In the genomic region with DNA sequence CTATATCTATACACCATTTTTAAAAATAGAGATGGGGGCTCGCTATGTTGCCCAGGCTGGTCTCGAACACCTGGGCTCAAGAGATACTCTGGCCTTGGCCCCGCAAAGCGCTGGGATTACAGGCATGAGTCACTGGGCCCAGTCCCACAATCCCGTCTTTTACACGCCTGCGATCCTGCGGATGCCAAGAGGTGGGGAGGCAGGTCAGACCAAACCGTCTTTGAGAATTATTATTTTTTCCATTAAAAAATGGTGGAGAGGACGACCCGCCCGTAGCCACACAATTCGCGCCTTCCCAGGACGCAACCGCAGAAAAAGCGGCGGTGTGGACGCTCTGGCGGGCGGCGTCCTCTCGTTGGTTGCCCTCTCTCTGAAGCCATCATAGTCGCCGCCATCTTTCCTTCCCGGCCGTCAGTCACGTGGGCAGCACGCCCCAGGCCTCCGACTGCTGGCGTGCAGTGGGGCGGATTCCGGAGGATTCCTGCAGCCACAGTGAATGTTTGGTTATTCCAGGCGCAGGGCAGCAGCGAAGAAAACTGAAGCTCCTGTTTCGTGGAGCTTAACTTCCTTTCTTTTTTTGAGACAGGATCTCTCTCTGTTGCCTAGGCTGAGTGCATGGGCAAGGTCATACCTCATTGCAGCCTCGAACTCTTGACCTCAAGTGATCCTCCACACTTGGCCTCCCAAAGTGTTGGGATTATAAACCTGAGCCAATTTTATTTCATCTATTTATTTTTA, we compare ENCODE assay signal across 1 cellular context.
TF ChIP-seq lines count a peak whose summit lies in the region.

No MANE protein-coding gene starts in this region.

TF ChIP-seq in HEK293, 187 proteins besides CTCF, POLR2A, EP300 and RAD21 (continued from another document and continues in another):
- TF ChIP-seq GLIS2 (tag by site-specific recombination; IDR thresholded peaks at IDR 0.05) (peak; percentile 57; the same call in 1 of the 2 replicates), KLF7 (tag by site-specific recombination; IDR thresholded peaks at IDR 0.05; ENCODE audit: borderline replicate concordance) (peak; percentile 91), PRDM1 (tag by site-specific recombination; IDR thresholded peaks at IDR 0.05) (no peak), ZBTB48 (tag by site-specific recombination; IDR thresholded peaks at IDR 0.05) (no peak), ZNF335 (tag by site-specific recombination; conservative IDR thresholded peaks at IDR 0.05) (peak; percentile 99), ZNF561 (tag by site-specific recombination; IDR thresholded peaks at IDR 0.05; ENCODE audit: borderline replicate concordance) (peak; percentile 93; the same call in 1 of the 2 replicates), ZNF146 (tag by site-specific recombination; IDR thresholded peaks at IDR 0.05) (no peak), OVOL3 (tag by site-specific recombination; IDR thresholded peaks at IDR 0.05) (peak; percentile 40; the same call in 1 of the 2 replicates), ZNF621 (tag by site-specific recombination; IDR thresholded peaks at IDR 0.05) (no peak), ZNF341 (tag by site-specific recombination; IDR thresholded peaks at IDR 0.05; ENCODE audit: low read depth) (no peak), ZNF394 (tag by site-specific recombination; IDR thresholded peaks at IDR 0.05; ENCODE audit: borderline replicate concordance) (peak; percentile 79; the same call in 1 of the 2 replicates), ZXDB (tag by site-specific recombination; IDR thresholded peaks at IDR 0.05) (peak; percentile 95), ZFP69B (tag by site-specific recombination; IDR thresholded peaks at IDR 0.05) (peak; percentile 77; the same call in 1 of the 2 replicates), ZNF596 (tag by site-specific recombination; IDR thresholded peaks at IDR 0.05) (no peak), ZNF239 (tag by site-specific recombination; IDR thresholded peaks at IDR 0.05) (no peak), SCRT1 (tag by site-specific recombination; IDR thresholded peaks at IDR 0.05; ENCODE audit: borderline replicate concordance) (no peak), KLF1 (tag by site-specific recombination; IDR thresholded peaks at IDR 0.05) (peak; percentile 57), ZBTB17 (tag by site-specific recombination; IDR thresholded peaks at IDR 0.05) (peak; percentile 98), ZNF785 (tag by site-specific recombination; IDR thresholded peaks at IDR 0.05) (peak; percentile 65; the same call in 1 of the 2 replicates), ZNF140 (tag by site-specific recombination; IDR thresholded peaks at IDR 0.05) (no peak), ZNF549 (tag by site-specific recombination; IDR thresholded peaks at IDR 0.05) (no peak), ZNF776 (tag by site-specific recombination; IDR thresholded peaks at IDR 0.05; ENCODE audit: borderline replicate concordance) (no peak), ZNF791 (tag by site-specific recombination; IDR thresholded peaks at IDR 0.05) (no peak), GLI4 (tag by site-specific recombination; IDR thresholded peaks at IDR 0.05) (no peak), BCL11A (tag by site-specific recombination; IDR thresholded peaks at IDR 0.05; ENCODE audit: low read depth) (no peak)
- TF ChIP-seq, protein P1, sequence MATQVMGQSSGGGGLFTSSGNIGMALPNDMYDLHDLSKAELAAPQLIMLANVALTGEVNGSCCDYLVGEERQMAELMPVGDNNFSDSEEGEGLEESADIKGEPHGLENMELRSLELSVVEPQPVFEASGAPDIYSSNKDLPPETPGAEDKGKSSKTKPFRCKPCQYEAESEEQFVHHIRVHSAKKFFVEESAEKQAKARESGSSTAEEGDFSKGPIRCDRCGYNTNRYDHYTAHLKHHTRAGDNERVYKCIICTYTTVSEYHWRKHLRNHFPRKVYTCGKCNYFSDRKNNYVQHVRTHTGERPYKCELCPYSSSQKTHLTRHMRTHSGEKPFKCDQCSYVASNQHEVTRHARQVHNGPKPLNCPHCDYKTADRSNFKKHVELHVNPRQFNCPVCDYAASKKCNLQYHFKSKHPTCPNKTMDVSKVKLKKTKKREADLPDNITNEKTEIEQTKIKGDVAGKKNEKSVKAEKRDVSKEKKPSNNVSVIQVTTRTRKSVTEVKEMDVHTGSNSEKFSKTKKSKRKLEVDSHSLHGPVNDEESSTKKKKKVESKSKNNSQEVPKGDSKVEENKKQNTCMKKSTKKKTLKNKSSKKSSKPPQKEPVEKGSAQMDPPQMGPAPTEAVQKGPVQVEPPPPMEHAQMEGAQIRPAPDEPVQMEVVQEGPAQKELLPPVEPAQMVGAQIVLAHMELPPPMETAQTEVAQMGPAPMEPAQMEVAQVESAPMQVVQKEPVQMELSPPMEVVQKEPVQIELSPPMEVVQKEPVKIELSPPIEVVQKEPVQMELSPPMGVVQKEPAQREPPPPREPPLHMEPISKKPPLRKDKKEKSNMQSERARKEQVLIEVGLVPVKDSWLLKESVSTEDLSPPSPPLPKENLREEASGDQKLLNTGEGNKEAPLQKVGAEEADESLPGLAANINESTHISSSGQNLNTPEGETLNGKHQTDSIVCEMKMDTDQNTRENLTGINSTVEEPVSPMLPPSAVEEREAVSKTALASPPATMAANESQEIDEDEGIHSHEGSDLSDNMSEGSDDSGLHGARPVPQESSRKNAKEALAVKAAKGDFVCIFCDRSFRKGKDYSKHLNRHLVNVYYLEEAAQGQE (tag by site-specific recombination; IDR thresholded peaks at IDR 0.05), result no peak
- TF ChIP-seq, protein P2, sequence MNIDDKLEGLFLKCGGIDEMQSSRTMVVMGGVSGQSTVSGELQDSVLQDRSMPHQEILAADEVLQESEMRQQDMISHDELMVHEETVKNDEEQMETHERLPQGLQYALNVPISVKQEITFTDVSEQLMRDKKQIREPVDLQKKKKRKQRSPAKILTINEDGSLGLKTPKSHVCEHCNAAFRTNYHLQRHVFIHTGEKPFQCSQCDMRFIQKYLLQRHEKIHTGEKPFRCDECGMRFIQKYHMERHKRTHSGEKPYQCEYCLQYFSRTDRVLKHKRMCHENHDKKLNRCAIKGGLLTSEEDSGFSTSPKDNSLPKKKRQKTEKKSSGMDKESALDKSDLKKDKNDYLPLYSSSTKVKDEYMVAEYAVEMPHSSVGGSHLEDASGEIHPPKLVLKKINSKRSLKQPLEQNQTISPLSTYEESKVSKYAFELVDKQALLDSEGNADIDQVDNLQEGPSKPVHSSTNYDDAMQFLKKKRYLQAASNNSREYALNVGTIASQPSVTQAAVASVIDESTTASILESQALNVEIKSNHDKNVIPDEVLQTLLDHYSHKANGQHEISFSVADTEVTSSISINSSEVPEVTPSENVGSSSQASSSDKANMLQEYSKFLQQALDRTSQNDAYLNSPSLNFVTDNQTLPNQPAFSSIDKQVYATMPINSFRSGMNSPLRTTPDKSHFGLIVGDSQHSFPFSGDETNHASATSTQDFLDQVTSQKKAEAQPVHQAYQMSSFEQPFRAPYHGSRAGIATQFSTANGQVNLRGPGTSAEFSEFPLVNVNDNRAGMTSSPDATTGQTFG (tag by site-specific recombination; IDR thresholded peaks at IDR 0.05; ENCODE audit: borderline replicate concordance), result no peak
- TF ChIP-seq, protein P3, sequence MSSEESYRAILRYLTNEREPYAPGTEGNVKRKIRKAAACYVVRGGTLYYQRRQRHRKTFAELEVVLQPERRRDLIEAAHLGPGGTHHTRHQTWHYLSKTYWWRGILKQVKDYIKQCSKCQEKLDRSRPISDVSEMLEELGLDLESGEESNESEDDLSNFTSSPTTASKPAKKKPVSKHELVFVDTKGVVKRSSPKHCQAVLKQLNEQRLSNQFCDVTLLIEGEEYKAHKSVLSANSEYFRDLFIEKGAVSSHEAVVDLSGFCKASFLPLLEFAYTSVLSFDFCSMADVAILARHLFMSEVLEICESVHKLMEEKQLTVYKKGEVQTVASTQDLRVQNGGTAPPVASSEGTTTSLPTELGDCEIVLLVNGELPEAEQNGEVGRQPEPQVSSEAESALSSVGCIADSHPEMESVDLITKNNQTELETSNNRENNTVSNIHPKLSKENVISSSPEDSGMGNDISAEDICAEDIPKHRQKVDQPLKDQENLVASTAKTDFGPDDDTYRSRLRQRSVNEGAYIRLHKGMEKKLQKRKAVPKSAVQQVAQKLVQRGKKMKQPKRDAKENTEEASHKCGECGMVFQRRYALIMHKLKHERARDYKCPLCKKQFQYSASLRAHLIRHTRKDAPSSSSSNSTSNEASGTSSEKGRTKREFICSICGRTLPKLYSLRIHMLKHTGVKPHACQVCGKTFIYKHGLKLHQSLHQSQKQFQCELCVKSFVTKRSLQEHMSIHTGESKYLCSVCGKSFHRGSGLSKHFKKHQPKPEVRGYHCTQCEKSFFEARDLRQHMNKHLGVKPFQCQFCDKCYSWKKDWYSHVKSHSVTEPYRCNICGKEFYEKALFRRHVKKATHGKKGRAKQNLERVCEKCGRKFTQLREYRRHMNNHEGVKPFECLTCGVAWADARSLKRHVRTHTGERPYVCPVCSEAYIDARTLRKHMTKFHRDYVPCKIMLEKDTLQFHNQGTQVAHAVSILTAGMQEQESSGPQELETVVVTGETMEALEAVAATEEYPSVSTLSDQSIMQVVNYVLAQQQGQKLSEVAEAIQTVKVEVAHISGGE (tag by site-specific recombination; conservative IDR thresholded peaks at IDR 0.05; ENCODE audit: low read depth), result peak; percentile 51
- TF ChIP-seq, protein P4, sequence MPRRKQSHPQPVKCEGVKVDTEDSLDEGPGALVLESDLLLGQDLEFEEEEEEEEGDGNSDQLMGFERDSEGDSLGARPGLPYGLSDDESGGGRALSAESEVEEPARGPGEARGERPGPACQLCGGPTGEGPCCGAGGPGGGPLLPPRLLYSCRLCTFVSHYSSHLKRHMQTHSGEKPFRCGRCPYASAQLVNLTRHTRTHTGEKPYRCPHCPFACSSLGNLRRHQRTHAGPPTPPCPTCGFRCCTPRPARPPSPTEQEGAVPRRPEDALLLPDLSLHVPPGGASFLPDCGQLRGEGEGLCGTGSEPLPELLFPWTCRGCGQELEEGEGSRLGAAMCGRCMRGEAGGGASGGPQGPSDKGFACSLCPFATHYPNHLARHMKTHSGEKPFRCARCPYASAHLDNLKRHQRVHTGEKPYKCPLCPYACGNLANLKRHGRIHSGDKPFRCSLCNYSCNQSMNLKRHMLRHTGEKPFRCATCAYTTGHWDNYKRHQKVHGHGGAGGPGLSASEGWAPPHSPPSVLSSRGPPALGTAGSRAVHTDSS (tag by site-specific recombination; IDR thresholded peaks at IDR 0.05), result no peak
- TF ChIP-seq, protein P5, sequence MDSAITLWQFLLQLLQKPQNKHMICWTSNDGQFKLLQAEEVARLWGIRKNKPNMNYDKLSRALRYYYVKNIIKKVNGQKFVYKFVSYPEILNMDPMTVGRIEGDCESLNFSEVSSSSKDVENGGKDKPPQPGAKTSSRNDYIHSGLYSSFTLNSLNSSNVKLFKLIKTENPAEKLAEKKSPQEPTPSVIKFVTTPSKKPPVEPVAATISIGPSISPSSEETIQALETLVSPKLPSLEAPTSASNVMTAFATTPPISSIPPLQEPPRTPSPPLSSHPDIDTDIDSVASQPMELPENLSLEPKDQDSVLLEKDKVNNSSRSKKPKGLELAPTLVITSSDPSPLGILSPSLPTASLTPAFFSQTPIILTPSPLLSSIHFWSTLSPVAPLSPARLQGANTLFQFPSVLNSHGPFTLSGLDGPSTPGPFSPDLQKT (IDR thresholded peaks at IDR 0.05; ENCODE audit: borderline replicate concordance, low read depth, low read length), result no peak
- TF ChIP-seq, protein P6, sequence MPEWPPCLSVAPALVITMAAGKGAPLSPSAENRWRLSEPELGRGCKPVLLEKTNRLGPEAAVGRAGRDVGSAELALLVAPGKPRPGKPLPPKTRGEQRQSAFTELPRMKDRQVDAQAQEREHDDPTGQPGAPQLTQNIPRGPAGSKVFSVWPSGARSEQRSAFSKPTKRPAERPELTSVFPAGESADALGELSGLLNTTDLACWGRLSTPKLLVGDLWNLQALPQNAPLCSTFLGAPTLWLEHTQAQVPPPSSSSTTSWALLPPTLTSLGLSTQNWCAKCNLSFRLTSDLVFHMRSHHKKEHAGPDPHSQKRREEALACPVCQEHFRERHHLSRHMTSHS (tag by site-specific recombination; IDR thresholded peaks at IDR 0.05), result no peak
- TF ChIP-seq, protein P7, sequence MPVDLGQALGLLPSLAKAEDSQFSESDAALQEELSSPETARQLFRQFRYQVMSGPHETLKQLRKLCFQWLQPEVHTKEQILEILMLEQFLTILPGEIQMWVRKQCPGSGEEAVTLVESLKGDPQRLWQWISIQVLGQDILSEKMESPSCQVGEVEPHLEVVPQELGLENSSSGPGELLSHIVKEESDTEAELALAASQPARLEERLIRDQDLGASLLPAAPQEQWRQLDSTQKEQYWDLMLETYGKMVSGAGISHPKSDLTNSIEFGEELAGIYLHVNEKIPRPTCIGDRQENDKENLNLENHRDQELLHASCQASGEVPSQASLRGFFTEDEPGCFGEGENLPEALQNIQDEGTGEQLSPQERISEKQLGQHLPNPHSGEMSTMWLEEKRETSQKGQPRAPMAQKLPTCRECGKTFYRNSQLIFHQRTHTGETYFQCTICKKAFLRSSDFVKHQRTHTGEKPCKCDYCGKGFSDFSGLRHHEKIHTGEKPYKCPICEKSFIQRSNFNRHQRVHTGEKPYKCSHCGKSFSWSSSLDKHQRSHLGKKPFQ (tag by site-specific recombination; IDR thresholded peaks at IDR 0.05), result 0 out of 2 replicates have a peak, but pooled peaks have one; percentile 35
- TF ChIP-seq, protein P8, sequence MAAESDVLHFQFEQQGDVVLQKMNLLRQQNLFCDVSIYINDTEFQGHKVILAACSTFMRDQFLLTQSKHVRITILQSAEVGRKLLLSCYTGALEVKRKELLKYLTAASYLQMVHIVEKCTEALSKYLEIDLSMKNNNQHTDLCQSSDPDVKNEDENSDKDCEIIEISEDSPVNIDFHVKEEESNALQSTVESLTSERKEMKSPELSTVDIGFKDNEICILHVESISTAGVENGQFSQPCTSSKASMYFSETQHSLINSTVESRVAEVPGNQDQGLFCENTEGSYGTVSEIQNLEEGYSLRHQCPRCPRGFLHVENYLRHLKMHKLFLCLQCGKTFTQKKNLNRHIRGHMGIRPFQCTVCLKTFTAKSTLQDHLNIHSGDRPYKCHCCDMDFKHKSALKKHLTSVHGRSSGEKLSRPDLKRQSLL (tag by site-specific recombination; IDR thresholded peaks at IDR 0.05), result 0 out of 2 replicates have a peak, but pooled peaks have one; percentile 11
- TF ChIP-seq, protein P9, sequence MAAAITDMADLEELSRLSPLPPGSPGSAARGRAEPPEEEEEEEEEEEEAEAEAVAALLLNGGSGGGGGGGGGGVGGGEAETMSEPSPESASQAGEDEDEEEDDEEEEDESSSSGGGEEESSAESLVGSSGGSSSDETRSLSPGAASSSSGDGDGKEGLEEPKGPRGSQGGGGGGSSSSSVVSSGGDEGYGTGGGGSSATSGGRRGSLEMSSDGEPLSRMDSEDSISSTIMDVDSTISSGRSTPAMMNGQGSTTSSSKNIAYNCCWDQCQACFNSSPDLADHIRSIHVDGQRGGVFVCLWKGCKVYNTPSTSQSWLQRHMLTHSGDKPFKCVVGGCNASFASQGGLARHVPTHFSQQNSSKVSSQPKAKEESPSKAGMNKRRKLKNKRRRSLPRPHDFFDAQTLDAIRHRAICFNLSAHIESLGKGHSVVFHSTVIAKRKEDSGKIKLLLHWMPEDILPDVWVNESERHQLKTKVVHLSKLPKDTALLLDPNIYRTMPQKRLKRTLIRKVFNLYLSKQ (tag by site-specific recombination; IDR thresholded peaks at IDR 0.05; ENCODE audit: borderline replicate concordance), result no peak
- TF ChIP-seq, protein P10, sequence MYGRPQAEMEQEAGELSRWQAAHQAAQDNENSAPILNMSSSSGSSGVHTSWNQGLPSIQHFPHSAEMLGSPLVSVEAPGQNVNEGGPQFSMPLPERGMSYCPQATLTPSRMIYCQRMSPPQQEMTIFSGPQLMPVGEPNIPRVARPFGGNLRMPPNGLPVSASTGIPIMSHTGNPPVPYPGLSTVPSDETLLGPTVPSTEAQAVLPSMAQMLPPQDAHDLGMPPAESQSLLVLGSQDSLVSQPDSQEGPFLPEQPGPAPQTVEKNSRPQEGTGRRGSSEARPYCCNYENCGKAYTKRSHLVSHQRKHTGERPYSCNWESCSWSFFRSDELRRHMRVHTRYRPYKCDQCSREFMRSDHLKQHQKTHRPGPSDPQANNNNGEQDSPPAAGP (tag by site-specific recombination; IDR thresholded peaks at IDR 0.05), result peak; percentile 97
